In the genomic region with DNA sequence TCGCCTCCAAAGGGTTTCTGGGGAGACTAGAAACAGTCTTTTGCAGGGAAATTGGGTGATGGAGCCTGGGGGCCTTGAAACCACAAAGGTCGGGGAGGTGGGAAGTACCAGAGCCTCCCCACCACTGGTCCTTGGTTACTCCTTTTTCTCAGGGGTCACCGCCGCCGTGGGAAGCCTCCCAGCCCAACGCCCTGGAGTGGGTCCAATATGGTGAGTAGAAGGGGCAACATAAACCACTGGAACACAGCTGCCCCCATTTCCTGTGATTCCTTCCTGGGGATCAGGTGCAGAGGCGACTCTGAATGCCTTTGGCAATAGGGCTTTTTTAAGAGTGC, we compare ENCODE assay signal across 12 cellular contexts. TPM values are rescaled to one million over a fixed set of nuclear protein-coding genes. Genes with fewer than 3 reads are reported as not detected.
A peak's percentile ranks its signal among the peaks of the same experiment; 100 is the strongest.
DNase-seq lines count a peak whose midpoint lies in the region; ATAC-seq, FAIRE-seq and TF ChIP-seq lines count a peak whose summit lies in the region.
"Had no signal": no experiment of that assay in that cellular context is flagged by ENCODE, and none has a peak within 500 bp of the region (broad histone marks: within the 10 kb centered on the region; RNA-seq: fewer than 3 reads in every experiment).

No MANE protein-coding gene starts in this region.

- no peaks in the 10 kb centered on the region for H3K36me3 Mint-ChIP-seq in T-helper 17 cell (ENCODE audit: low read depth)
- no peaks in the 10 kb centered on the region for H3K36me3 Mint-ChIP-seq in type B pancreatic cell

- peaks cover 3 to 24% (median 21%) of the 10 kb centered on the region in 9 donors for H3K4me1 ChIP-seq in heart right ventricle
- H3K4me1 ChIP-seq in kidney (ENCODE audit: control insufficient read depth in 1 of 2, insufficient read depth in 1 of 2, low read depth in 1 of 2, low read length in 2 of 2): peaks cover 0 to 16% of the 10 kb centered on the region in 2 donors
- H3K4me1 ChIP-seq: HAP-1 had no signal

- H3K36me3 ChIP-seq in heart right ventricle: peaks cover 0 to 6% (median 0%) of the 10 kb centered on the region in 9 donors
- H3K36me3 ChIP-seq in kidney (ENCODE audit: control insufficient read depth in 1 of 2, insufficient read depth in 2 of 2, low read length in 2 of 2): no peaks in the 10 kb centered on the region

- intact Hi-C loops in heart right ventricle (cut with DNase I): loop anchor here in 4 of 10 donors (5.0 to 10.0 kb wide), 4 partner anchors 85 to 202 kb away; a partner anchor contains a TSS
- intact Hi-C loops in cardiac septum (cut with DNase I): loop anchor here (5.0 kb wide), 1 partner anchor 90 kb away; no protein-coding TSS in a partner anchor
- intact Hi-C loops in kidney (cut with DNase I): no loop called here

- H3K27ac Mint-ChIP-seq in T-helper 17 cell: no peak overlapping the region
- no peak overlapping the region for H3K27ac Mint-ChIP-seq in type B pancreatic cell

- H3K9me3 Mint-ChIP-seq in type B pancreatic cell: no peaks in the 10 kb centered on the region

- H3K4me1 Mint-ChIP-seq in T-helper 17 cell (peaks cover 16% of the 10 kb centered on the region), type B pancreatic cell (ENCODE audit: unreplicated experiment) (peaks cover 6% of the 10 kb centered on the region)

- peak overlapping the region in 1 of 10 donors; percentile 65 for H3K27ac ChIP-seq in heart right ventricle
- H3K27ac ChIP-seq in kidney (ENCODE audit: low read depth in 2 of 2, low read length in 2 of 2): no peak overlapping the region
- H3K27ac ChIP-seq: SJSA1 had no signal

- DNase-seq in heart right ventricle (no peak), cardiac septum (ENCODE audit: low spot score) (no peak), T-helper 17 cell (no peak), kidney (peak; percentile 72), type B pancreatic cell (ENCODE audit: extremely low spot score, unreplicated experiment) (no peak), DMS53 (lab: John Stamatoyannopoulos, UW) (no peak), cerebellar nuclear complex (lab: John Stamatoyannopoulos, UW) (no peak), dedifferentiated amniotic fluid mesenchymal stem cell (ENCODE audit: extremely low spot score) (no peak)

- no peak overlapping the region for H3K9ac ChIP-seq in kidney (ENCODE audit: low read length in 2 of 2)

- TF ChIP-seq CTCF in heart right ventricle (IDR thresholded peaks at IDR 0.05) (peak in 5 of 9 donors; percentile 7 to 39 (median 32)), kidney (IDR thresholded peaks at IDR 0.05; ENCODE audit: borderline replicate concordance, extremely low read depth, insufficient read depth) (no peak), type B pancreatic cell (conservative IDR thresholded peaks at IDR 0.05) (peak; percentile 56)

- H3K4me3 Mint-ChIP-seq in T-helper 17 cell (peak overlapping the region; percentile 94), type B pancreatic cell (peak overlapping the region; percentile 69)

- peaks cover 0 to 43% (median 26%) of the 10 kb centered on the region in 7 donors for H3K27me3 ChIP-seq in heart right ventricle
- H3K27me3 ChIP-seq: SJSA1 had no signal

- H3K9me3 ChIP-seq in heart right ventricle: no peaks in the 10 kb centered on the region
- H3K9me3 ChIP-seq in T-helper 17 cell (ENCODE audit: control insufficient read depth, low read length, poor library complexity, severe bottlenecking): no peaks in the 10 kb centered on the region
- no peaks in the 10 kb centered on the region for H3K9me3 ChIP-seq in kidney (ENCODE audit: control insufficient read depth in 1 of 2, low read length in 2 of 2)
- H3K9me3 ChIP-seq: HAP-1, SJSA1 had no signal

- ATAC-seq in heart right ventricle (peak in 5 of 8 donors; percentile 4 to 10 (median 5)), T-helper 17 cell (no peak)

- H3K4me3 ChIP-seq in heart right ventricle (peak overlapping the region in 5 of 10 donors; percentile 72 to 81 (median 78)), kidney (ENCODE audit: low read length in 2 of 2) (no peak overlapping the region)
- H3K4me3 ChIP-seq: HAP-1 had no signal

- 40 to 55% methylated on average over 7 of the region's 7 CpGs for WGBS in heart right ventricle, 2 donors

- H3K27me3 Mint-ChIP-seq in T-helper 17 cell (no peaks in the 10 kb centered on the region), type B pancreatic cell (peaks cover 20% of the 10 kb centered on the region)

- FAIRE-seq in kidney (lab: Jason Lieb, UNC): no peak

RNA-seq across cellular contexts. Expression of a gene that starts 5.8 kb away (rescaled TPM):
- 1 to 10 TPM in 1 of 10 donors, under 1 TPM in 1, not detected in 8; 0.81 to 1.1 TPM for total RNA-seq in heart right ventricle
- under 1 TPM in 1 of 2 donors, not detected in 1; 0.16 TPM for polyA plus RNA-seq in heart right ventricle
- 0.59 TPM for total RNA-seq in cardiac septum
- not detected for total RNA-seq in T-helper 17 cell
- not detected for total RNA-seq in kidney
- polyA plus RNA-seq in kidney (ENCODE audit: insufficient read depth, low read depth, low replicate concordance): not detected
- not detected in 2 replicates for total RNA-seq in type B pancreatic cell (ENCODE audit: low replicate concordance)
- total RNA-seq: epithelial cell of proximal tubule, osteoblast, SJSA1 had no signal

RNA-seq across cellular contexts. Expression of a gene that starts 21.8 kb away (rescaled TPM):
- total RNA-seq in heart right ventricle: 10 to 100 TPM in 1 of 10 donors, 1 to 10 TPM in 9; 6.6 to 10.3 (median 8.3) TPM
- 10 to 100 TPM in 1 of 2 donors, 1 to 10 TPM in 1; 7.3 to 11.6 TPM for polyA plus RNA-seq in heart right ventricle
- 10.4 TPM for total RNA-seq in cardiac septum
- total RNA-seq in T-helper 17 cell: 10 to 100 TPM; 13.5 to 15.6 TPM
- total RNA-seq in kidney: 22.2 TPM
- 17.8 TPM for polyA plus RNA-seq in kidney (ENCODE audit: insufficient read depth, low read depth, low replicate concordance)
- 16.9 and 19.4 TPM in 2 replicates for total RNA-seq in type B pancreatic cell (ENCODE audit: low replicate concordance)

RNA-seq across cellular contexts. Expression of a gene that starts 23.7 kb away (rescaled TPM):
- total RNA-seq in heart right ventricle: not detected
- polyA plus RNA-seq in heart right ventricle: not detected
- total RNA-seq in cardiac septum: not detected
- not detected for total RNA-seq in T-helper 17 cell
- not detected for total RNA-seq in kidney
- polyA plus RNA-seq in kidney (ENCODE audit: insufficient read depth, low read depth, low replicate concordance): not detected
- 1.3 and 3.3 TPM in 2 replicates for total RNA-seq in type B pancreatic cell (ENCODE audit: low replicate concordance)
- total RNA-seq: epithelial cell of proximal tubule, osteoblast, SJSA1 had no signal

RNA-seq across cellular contexts. Expression of a gene that starts 43.4 kb away (rescaled TPM):
- 1 to 10 TPM; 4.4 to 7.8 (median 5.9) TPM for total RNA-seq in heart right ventricle
- polyA plus RNA-seq in heart right ventricle: 1 to 10 TPM; 1.6 to 8.2 TPM
- 5.9 TPM for total RNA-seq in cardiac septum
- not detected for total RNA-seq in T-helper 17 cell
- total RNA-seq in kidney: 8.5 TPM
- polyA plus RNA-seq in kidney (ENCODE audit: insufficient read depth, low read depth, low replicate concordance): 0.95 TPM
- total RNA-seq in type B pancreatic cell (ENCODE audit: low replicate concordance): 0.17 and 5.0 TPM in 2 replicates
- total RNA-seq: epithelial cell of proximal tubule, osteoblast, SJSA1 had no signal
